In the genomic region with DNA sequence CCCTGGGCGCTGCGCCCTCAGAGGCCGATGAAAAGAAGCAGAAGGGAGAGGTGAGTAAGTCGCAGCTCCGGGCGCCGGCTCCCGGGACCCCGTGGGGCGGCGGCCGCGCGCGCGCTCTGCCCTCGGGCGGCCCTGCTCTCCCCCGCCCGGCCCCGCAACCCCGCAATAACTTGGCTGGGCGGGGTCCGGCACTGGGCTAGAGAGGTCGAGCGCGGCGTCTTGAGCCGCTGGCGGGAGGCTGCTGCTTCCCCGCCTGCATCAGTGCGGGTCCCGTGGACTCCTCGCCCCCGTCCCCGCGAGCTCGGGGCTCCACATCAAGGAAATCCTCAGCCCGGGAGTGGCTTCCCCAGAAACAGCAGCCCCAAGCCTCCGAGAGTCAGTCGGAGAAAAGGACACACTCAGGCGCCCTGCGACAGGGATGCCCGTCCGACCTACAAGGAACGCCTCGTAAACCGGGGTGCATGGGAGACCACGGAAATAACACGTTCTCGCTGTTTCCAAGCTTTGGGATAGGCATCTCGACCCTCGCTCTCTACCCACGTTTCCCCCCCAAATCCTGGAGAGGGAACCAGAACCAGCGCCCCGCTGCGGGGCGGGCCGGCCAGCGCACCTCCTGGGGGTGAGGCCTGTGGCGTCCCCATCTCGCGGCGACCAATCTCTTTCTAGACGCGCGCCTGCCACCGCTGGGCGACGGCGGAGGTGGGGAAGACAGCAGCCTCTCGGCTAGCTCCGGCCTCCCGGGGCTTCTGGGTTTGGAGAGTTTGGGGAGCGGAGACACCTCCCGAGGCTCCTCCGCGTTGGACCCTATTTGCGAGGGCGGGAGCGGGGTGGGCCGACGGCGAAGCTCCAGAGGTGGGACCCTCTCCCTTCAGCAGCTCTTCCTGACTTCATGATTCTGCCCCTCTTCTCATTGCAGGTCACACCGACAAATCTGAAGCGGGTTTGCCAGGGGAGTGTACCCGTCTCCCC, we compare ENCODE assay signal across 8 cellular contexts. TPM values are rescaled to one million over a fixed set of nuclear protein-coding genes. Genes with fewer than 3 reads are reported as not detected.
DNase-seq lines count a peak whose midpoint lies in the region; ATAC-seq and TF ChIP-seq lines count a peak whose summit lies in the region.

No MANE protein-coding gene starts in this region.

- peak; percentile 20 for TF ChIP-seq CTCF in psoas muscle (IDR thresholded peaks at IDR 0.05)

- ATAC-seq in GM21367 (IDR thresholded peaks at IDR 0.05; ENCODE audit: unreplicated experiment) (peak; percentile 30), left cardiac atrium (peak; percentile 37 to 45), psoas muscle (peak; percentile 49 to 78 (median 62))

- H3K27me3 ChIP-seq in psoas muscle (ENCODE audit: insufficient read depth in 3 of 3, low read length in 2 of 3) = no peaks in the 10 kb centered on the region

- H3K9me3 Mint-ChIP-seq in activated naive CD4-positive, alpha-beta T cell treated with anti-CD3 and anti-CD28 coated beads, Interleukin-2, amount 50 U/mL, for 24 hours = no peaks in the 10 kb centered on the region

- H3K4me3 Mint-ChIP-seq in activated naive CD4-positive, alpha-beta T cell treated with anti-CD3 and anti-CD28 coated beads, Interleukin-2, amount 50 U/mL, for 24 hours = peak overlapping the region; percentile 98

- peak overlapping the region; percentile 65 for H3K9ac ChIP-seq in SK-N-MC (ENCODE audit: insufficient read length)

- no peaks in the 10 kb centered on the region for H3K36me3 ChIP-seq in SK-N-MC (ENCODE audit: insufficient read depth, low read length)
- H3K36me3 ChIP-seq in psoas muscle (ENCODE audit: insufficient read depth in 1 of 2, low read depth in 1 of 2) = no peaks in the 10 kb centered on the region

- peaks cover 30% of the 10 kb centered on the region for H3K4me1 Mint-ChIP-seq in activated naive CD4-positive, alpha-beta T cell treated with anti-CD3 and anti-CD28 coated beads, Interleukin-2, amount 50 U/mL, for 24 hours

- H3K4me3 ChIP-seq in SK-N-MC = peak overlapping the region; percentile 98
- H3K4me3 ChIP-seq in psoas muscle = peak overlapping the region; percentile 81

- H3K9me3 ChIP-seq in SK-N-MC (ENCODE audit: low read depth, low read length) (no peaks in the 10 kb centered on the region), psoas muscle (no peaks in the 10 kb centered on the region)

- H3K27ac Mint-ChIP-seq in activated naive CD4-positive, alpha-beta T cell treated with anti-CD3 and anti-CD28 coated beads, Interleukin-2, amount 50 U/mL, for 24 hours = peak overlapping the region; percentile 95

- DNase-seq in COR-L47 (lab: John Stamatoyannopoulos, UW) (peak; percentile 37), HuH-7.5 (ENCODE audit: low spot score) (peak; percentile 92), SK-N-MC (ENCODE audit: low read depth, low spot score) (no peak), left cardiac atrium (peak; percentile 75), psoas muscle (peak; percentile 66 to 87), COLO829 (ENCODE audit: low spot score) (no peak)

- H3K4me1 ChIP-seq in psoas muscle = peaks cover 14% of the 10 kb centered on the region

- H3K36me3 Mint-ChIP-seq in activated naive CD4-positive, alpha-beta T cell treated with anti-CD3 and anti-CD28 coated beads, Interleukin-2, amount 50 U/mL, for 24 hours = no peaks in the 10 kb centered on the region

- no peaks in the 10 kb centered on the region for H3K27me3 Mint-ChIP-seq in activated naive CD4-positive, alpha-beta T cell treated with anti-CD3 and anti-CD28 coated beads, Interleukin-2, amount 50 U/mL, for 24 hours

- intact Hi-C loops in left cardiac atrium (cut with DNase I) = no loop called here
- intact Hi-C loops in psoas muscle (cut with DNase I) = no loop called here

- peak overlapping the region; percentile 57; the same call in 1 of the 2 replicates for H3K27ac ChIP-seq in SK-N-MC
- peak overlapping the region; percentile 84 for H3K27ac ChIP-seq in psoas muscle

- 0 to 1% (median 0%) methylated on average over 45 to 87 of the region's 87 CpGs for WGBS in psoas muscle, 3 donors

RNA-seq across cellular contexts. Expression of a gene that starts 0.8 kb away (rescaled TPM):
- 10 to 100 TPM in 1 of 2 donors, 1 to 10 TPM in 1; 8.3 to 11.6 TPM for total RNA-seq in left cardiac atrium
- 1 to 10 TPM; 2.3 to 2.8 (median 2.5) TPM for total RNA-seq in psoas muscle
- 1 to 10 TPM; 1.6 to 7.9 (median 3.1) TPM for polyA plus RNA-seq in psoas muscle

RNA-seq across cellular contexts. Expression of a gene that starts 0.9 kb away (rescaled TPM):
- total RNA-seq in left cardiac atrium = 10 to 100 TPM; 42.0 to 48.8 TPM
- 10 to 100 TPM; 13.3 to 20.9 (median 17.7) TPM for total RNA-seq in psoas muscle
- polyA plus RNA-seq in psoas muscle = 10 to 100 TPM; 30.6 to 46.1 (median 42.6) TPM

RNA-seq across cellular contexts. Expression of a gene that starts 21.8 kb away (rescaled TPM):
- total RNA-seq in left cardiac atrium (10 to 100 TPM; 30.8 to 44.0 TPM), psoas muscle (10 to 100 TPM; 26.4 to 39.4 (median 31.5) TPM)
- 10 to 100 TPM; 24.3 to 46.0 (median 35.2) TPM for polyA plus RNA-seq in psoas muscle

RNA-seq across cellular contexts. Expression of a gene that starts 25.3 kb away (rescaled TPM):
- 10 to 100 TPM in 1 of 2 donors, 1 to 10 TPM in 1; 8.1 to 10.5 TPM for total RNA-seq in left cardiac atrium
- 10 to 100 TPM in 1 of 4 donors, 1 to 10 TPM in 3; 6.4 to 14.8 (median 6.8) TPM for total RNA-seq in psoas muscle
- polyA plus RNA-seq in psoas muscle = 10 to 100 TPM in 1 of 3 donors, 1 to 10 TPM in 2; 5.4 to 10.7 (median 9.7) TPM

RNA-seq across cellular contexts. Expression of a gene that starts 55.1 kb away (rescaled TPM):
- total RNA-seq in left cardiac atrium (10 to 100 TPM; 67.0 to 82.1 TPM), psoas muscle (100 to 1,000 TPM; 478 to 710 (median 557) TPM)
- 100 to 1,000 TPM; 182 to 495 (median 236) TPM for polyA plus RNA-seq in psoas muscle

Comparison
In these comparisons a context has a peak if more than half of its experiments do, and no peak if none do; other contexts are left out.
1. DNase-seq: peak in COR-L47 (single experiment), HuH-7.5 (single experiment), left cardiac atrium (single experiment) and psoas muscle (2 of 2); none in SK-N-MC (single experiment) and COLO829 (single experiment).
2. Peak in every context shown above with its lines, with median percentiles within 50 percentile points of each other: ATAC-seq.